8 cellular contexts compared by ENCODE assay signal in genomic region chr10:484441-484924, GRCh38.
DNase-seq lines count a peak whose midpoint lies in the region; ATAC-seq and TF ChIP-seq lines count a peak whose summit lies in the region.

No MANE protein-coding gene starts in this region.

- peak overlapping the region; percentile 37 to 55 (median 48) for H3K4me3 ChIP-seq in esophagus muscularis mucosa
- H3K4me3 ChIP-seq in osteoblast (ENCODE audit: insufficient read depth, low read length) = peak overlapping the region; percentile 71
- no peak overlapping the region for H3K4me3 ChIP-seq in Caco-2 (ENCODE audit: low read depth, low read length)

- H3K9me3 Mint-ChIP-seq in Caco-2 (ENCODE audit: unreplicated experiment) = no peaks in the 10 kb centered on the region

- TF ChIP-seq CTCF in GM10266 (IDR thresholded peaks at IDR 0.05; ENCODE audit: control insufficient read depth, insufficient read depth, low read depth, missing control alignments) = no peak
- TF ChIP-seq CTCF in esophagus muscularis mucosa (IDR thresholded peaks at IDR 0.05) = no peak
- no peak for TF ChIP-seq CTCF in osteoblast (IDR thresholded peaks at IDR 0.05; ENCODE audit: extremely low read depth, low read depth, low read length)
- no peak for TF ChIP-seq CTCF in Caco-2 (IDR thresholded peaks at IDR 0.05; ENCODE audit: insufficient read depth in 1 of 2, low read depth in 1 of 2, low read length in 1 of 2, severe bottlenecking in 1 of 2, unreplicated experiment in 1 of 2)

- peak overlapping the region; percentile 83 for H3K4me2 ChIP-seq in osteoblast (ENCODE audit: insufficient read depth, low read length)

- H3K27me3 Mint-ChIP-seq in Caco-2 (ENCODE audit: insufficient read depth, unreplicated experiment) = no peaks in the 10 kb centered on the region

- WGBS in esophagus muscularis mucosa = 49% methylated on average over 24 of the region's 24 CpGs

- H4K20me1 ChIP-seq in osteoblast (ENCODE audit: insufficient read depth, low read length) = peaks cover 29% of the 10 kb centered on the region

- H3K27ac ChIP-seq in esophagus muscularis mucosa (replicated peaks in 1 of 4) = peak overlapping the region; percentile 86 to 93 (median 90)
- H3K27ac ChIP-seq in osteoblast (ENCODE audit: low read depth, low read length) = peak overlapping the region; percentile 91

- H3K36me3 ChIP-seq in esophagus muscularis mucosa (peaks cover 0 to 30% (median 2%) of the 10 kb centered on the region in 4 donors), osteoblast (ENCODE audit: insufficient read depth, low read length) (peaks cover 21% of the 10 kb centered on the region), Caco-2 (ENCODE audit: control insufficient read depth, insufficient read depth, low read length) (no peaks in the 10 kb centered on the region)

- no peak overlapping the region for H3K4me3 Mint-ChIP-seq in Caco-2 (ENCODE audit: unreplicated experiment)

- H2AFZ ChIP-seq in osteoblast (ENCODE audit: low read length) = peak overlapping the region; percentile 76

- peak; percentile 81 for ATAC-seq in HG03354 (IDR thresholded peaks at IDR 0.05; ENCODE audit: poor library complexity, severe bottlenecking, unreplicated experiment)
- ATAC-seq in GM18519 (IDR thresholded peaks at IDR 0.05; ENCODE audit: low FRiP score, unreplicated experiment) = no peak

- TF ChIP-seq POLR2A in esophagus muscularis mucosa (IDR thresholded peaks at IDR 0.05; ENCODE audit: low read depth) = no peak

- peaks cover 83% of the 10 kb centered on the region for H3K79me2 ChIP-seq in osteoblast (ENCODE audit: insufficient read depth, low read length)

- POLR2A ChIA-PET in Caco-2 (lab: Charles Lee) = no interaction called here

- BruUV-seq in Caco-2 (replicated peaks; lab: Mats Ljungman, UMichigan) = no TSS peak

- peaks cover 36 to 80% (median 71%) of the 10 kb centered on the region in 4 donors for H3K4me1 ChIP-seq in esophagus muscularis mucosa
- peaks cover 12% of the 10 kb centered on the region for H3K4me1 ChIP-seq in osteoblast (ENCODE audit: insufficient read depth, low read length)
- H3K4me1 ChIP-seq in Caco-2 = no peaks in the 10 kb centered on the region

- intact Hi-C loops in esophagus muscularis mucosa (cut with DNase I) = no loop called here
- intact Hi-C loops in Caco-2 (cut with micrococcal nuclease; ENCODE audit: unreplicated experiment) = no loop called here

- no peaks in the 10 kb centered on the region for H3K36me3 Mint-ChIP-seq in Caco-2 (ENCODE audit: insufficient read depth, unreplicated experiment)

- H3K27ac Mint-ChIP-seq in Caco-2 (ENCODE audit: unreplicated experiment) = no peak overlapping the region

- CTCF ChIA-PET in Caco-2 (lab: Charles Lee) = no interaction called here

- H3K27me3 ChIP-seq in esophagus muscularis mucosa = no peaks in the 10 kb centered on the region
- no peaks in the 10 kb centered on the region for H3K27me3 ChIP-seq in osteoblast (ENCODE audit: insufficient read depth, low read length)
- H3K27me3 ChIP-seq in Caco-2 (replicated peaks; ENCODE audit: control insufficient read depth, insufficient read depth, low read length) = no peaks in the 10 kb centered on the region

- TF ChIP-seq EP300 in esophagus muscularis mucosa (IDR thresholded peaks at IDR 0.05) = no peak

- H3K4me1 Mint-ChIP-seq in Caco-2 (ENCODE audit: low read depth, unreplicated experiment) = no peaks in the 10 kb centered on the region

- DNase-seq in GM10266 (ENCODE audit: extremely low spot score) = peak; percentile 48
- peak; percentile 8 to 21 for DNase-seq in activated CD4-positive, alpha-beta T cell treated with anti-CD3 and anti-CD28 coated beads, Interleukin-2, amount 50 U/mL, for 48 hours
- DNase-seq in esophagus muscularis mucosa (ENCODE audit: extremely low spot score) = no peak
- DNase-seq in osteoblast (ENCODE audit: insufficient read length, low spot score, missing footprints) = no peak
- DNase-seq in Caco-2 = no peak
- no peak for DNase-seq in UCSD-AML1 (lab: John Stamatoyannopoulos, UW; ENCODE audit: unreplicated experiment)

- H3K9me3 ChIP-seq in esophagus muscularis mucosa (no peaks in the 10 kb centered on the region), osteoblast (ENCODE audit: low read depth, low read length) (no peaks in the 10 kb centered on the region), Caco-2 (no peaks in the 10 kb centered on the region)

Comparison
In these comparisons a context has a peak if more than half of its experiments do, and no peak if none do; other contexts are left out.
1. DNase-seq: peak in GM10266 (single experiment) and activated CD4-positive, alpha-beta T cell treated with anti-CD3 and anti-CD28 coated beads, Interleukin-2, amount 50 U/mL, for 48 hours (2 of 2); none in esophagus muscularis mucosa (single experiment), osteoblast (single experiment), Caco-2 (0 of 2) and UCSD-AML1 (single experiment).